Comparison of ENCODE assay signal across 3 cellular contexts in the genomic region with DNA sequence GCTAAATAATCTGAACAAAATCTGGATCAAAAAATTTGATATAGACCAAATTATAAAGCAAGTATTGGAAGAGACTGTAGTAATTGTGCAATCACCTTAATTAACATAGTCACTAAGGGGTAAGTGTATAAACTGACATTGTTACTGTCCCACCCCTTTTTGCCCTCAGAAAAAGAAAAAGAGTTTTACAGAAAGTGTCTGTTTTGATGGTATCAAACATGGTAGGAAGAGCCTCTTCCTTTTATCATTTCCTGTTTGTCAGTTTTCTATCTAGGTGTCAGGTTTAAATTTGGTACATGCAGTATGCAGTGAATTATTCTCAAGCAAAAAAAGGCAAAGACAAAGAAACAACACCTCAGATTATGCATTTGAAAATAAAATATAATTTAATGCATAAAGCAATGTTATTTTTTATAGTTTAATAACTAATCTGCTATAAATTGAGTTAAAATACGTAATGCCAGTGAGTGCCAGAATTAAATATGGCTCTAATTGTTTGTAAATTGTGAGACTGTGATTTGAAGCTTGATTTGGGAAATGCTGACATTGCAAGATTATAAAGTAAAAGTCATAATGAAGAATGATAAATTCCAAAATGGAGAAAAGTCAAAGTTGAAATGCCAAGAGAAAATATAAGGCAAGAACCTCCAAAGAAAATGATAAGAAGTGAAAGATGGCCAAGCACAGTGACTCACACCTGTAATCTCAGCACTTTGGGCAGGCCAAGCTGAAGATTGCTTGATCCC.
TF ChIP-seq lines count a peak whose summit lies in the region.

No MANE protein-coding gene starts in this region.

TF ChIP-seq in HepG2, 621 proteins besides CTCF, POLR2A, EP300 and RAD21 (continues in another document):
- no peak for TF ChIP-seq ZFP36L2 (CRISPR knock-in tag; IDR thresholded peaks at IDR 0.05)
- TF ChIP-seq TBL1XR1 (IDR thresholded peaks at IDR 0.05; ENCODE audit: borderline replicate concordance, low read length, partially characterized antibody), result no peak
- TF ChIP-seq MAFK (conservative IDR thresholded peaks at IDR 0.05 in 1 of 2, IDR thresholded peaks at IDR 0.05 in 1 of 2; ENCODE audit: low read length in 2 of 2), result peak; percentile 85 to 97
- TF ChIP-seq, protein P1, sequence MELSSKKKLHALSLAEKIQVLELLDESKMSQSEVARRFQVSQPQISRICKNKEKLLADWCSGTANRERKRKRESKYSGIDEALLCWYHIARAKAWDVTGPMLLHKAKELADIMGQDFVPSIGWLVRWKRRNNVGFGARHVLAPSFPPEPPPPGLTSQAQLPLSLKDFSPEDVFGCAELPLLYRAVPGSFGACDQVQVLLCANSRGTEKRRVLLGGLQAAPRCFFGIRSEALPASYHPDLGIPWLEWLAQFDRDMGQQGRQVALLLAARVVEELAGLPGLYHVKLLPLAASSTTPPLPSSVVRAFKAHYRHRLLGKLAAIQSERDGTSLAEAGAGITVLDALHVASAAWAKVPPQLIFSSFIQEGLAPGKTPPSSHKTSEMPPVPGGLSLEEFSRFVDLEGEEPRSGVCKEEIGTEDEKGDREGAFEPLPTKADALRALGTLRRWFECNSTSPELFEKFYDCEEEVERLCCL (CRISPR knock-in tag; IDR thresholded peaks at IDR 0.05; ENCODE audit: borderline replicate concordance), result no peak
- TF ChIP-seq, protein P2, sequence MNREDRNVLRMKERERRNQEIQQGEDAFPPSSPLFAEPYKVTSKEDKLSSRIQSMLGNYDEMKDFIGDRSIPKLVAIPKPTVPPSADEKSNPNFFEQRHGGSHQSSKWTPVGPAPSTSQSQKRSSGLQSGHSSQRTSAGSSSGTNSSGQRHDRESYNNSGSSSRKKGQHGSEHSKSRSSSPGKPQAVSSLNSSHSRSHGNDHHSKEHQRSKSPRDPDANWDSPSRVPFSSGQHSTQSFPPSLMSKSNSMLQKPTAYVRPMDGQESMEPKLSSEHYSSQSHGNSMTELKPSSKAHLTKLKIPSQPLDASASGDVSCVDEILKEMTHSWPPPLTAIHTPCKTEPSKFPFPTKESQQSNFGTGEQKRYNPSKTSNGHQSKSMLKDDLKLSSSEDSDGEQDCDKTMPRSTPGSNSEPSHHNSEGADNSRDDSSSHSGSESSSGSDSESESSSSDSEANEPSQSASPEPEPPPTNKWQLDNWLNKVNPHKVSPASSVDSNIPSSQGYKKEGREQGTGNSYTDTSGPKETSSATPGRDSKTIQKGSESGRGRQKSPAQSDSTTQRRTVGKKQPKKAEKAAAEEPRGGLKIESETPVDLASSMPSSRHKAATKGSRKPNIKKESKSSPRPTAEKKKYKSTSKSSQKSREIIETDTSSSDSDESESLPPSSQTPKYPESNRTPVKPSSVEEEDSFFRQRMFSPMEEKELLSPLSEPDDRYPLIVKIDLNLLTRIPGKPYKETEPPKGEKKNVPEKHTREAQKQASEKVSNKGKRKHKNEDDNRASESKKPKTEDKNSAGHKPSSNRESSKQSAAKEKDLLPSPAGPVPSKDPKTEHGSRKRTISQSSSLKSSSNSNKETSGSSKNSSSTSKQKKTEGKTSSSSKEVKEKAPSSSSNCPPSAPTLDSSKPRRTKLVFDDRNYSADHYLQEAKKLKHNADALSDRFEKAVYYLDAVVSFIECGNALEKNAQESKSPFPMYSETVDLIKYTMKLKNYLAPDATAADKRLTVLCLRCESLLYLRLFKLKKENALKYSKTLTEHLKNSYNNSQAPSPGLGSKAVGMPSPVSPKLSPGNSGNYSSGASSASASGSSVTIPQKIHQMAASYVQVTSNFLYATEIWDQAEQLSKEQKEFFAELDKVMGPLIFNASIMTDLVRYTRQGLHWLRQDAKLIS (CRISPR knock-in tag; IDR thresholded peaks at IDR 0.05), result no peak
- TF ChIP-seq HNRNPL (IDR thresholded peaks at IDR 0.05; ENCODE audit: low read depth, low read length), result no peak
- no peak for TF ChIP-seq ZNF274 (CRISPR knock-in tag; IDR thresholded peaks at IDR 0.05)
- no peak for TF ChIP-seq KDM3A (CRISPR knock-in tag; IDR thresholded peaks at IDR 0.05; ENCODE audit: low read depth)
- 0 out of 2 replicates have a peak, but pooled peaks have one; percentile 8 for TF ChIP-seq CEBPB (IDR thresholded peaks at IDR 0.05; ENCODE audit: borderline replicate concordance, low read depth, low read length)
- TF ChIP-seq MAFF (IDR thresholded peaks at IDR 0.05; ENCODE audit: low read depth, low read length), result peak; percentile 94

TF ChIP-seq in IMR-90, 13 proteins besides CTCF, POLR2A, EP300 and RAD21:
- no peak for TF ChIP-seq BHLHE40 (IDR thresholded peaks at IDR 0.05; ENCODE audit: low read depth, low read length)
- TF ChIP-seq MXI1 (IDR thresholded peaks at IDR 0.05; ENCODE audit: borderline replicate concordance, low read depth, low read length), result no peak
- no peak for TF ChIP-seq RFX5 (IDR thresholded peaks at IDR 0.05; ENCODE audit: low read depth, low read length)
- TF ChIP-seq, protein P3, sequence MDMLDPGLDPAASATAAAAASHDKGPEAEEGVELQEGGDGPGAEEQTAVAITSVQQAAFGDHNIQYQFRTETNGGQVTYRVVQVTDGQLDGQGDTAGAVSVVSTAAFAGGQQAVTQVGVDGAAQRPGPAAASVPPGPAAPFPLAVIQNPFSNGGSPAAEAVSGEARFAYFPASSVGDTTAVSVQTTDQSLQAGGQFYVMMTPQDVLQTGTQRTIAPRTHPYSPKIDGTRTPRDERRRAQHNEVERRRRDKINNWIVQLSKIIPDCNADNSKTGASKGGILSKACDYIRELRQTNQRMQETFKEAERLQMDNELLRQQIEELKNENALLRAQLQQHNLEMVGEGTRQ (IDR thresholded peaks at IDR 0.05; ENCODE audit: low read depth, low read length), result no peak
- TF ChIP-seq MAZ (IDR thresholded peaks at IDR 0.05; ENCODE audit: borderline replicate concordance, low read depth, low read length), result no peak
- TF ChIP-seq CEBPB (IDR thresholded peaks at IDR 0.05; ENCODE audit: low read depth, low read length), result 0 out of 2 replicates have a peak, but pooled peaks have one; percentile 20
- TF ChIP-seq MAFK (IDR thresholded peaks at IDR 0.05; ENCODE audit: low read depth, low read length), result peak; percentile 98
- TF ChIP-seq RCOR1 (IDR thresholded peaks at IDR 0.05; ENCODE audit: insufficient replicate concordance, low read length), result no peak
- no peak for TF ChIP-seq SMC3 (IDR thresholded peaks at IDR 0.05; ENCODE audit: low read depth, low read length)
- no peak for TF ChIP-seq FOS (IDR thresholded peaks at IDR 0.05; ENCODE audit: low read depth, low read length)

TF ChIP-seq in K562, 482 proteins besides CTCF, POLR2A, EP300 and RAD21:
- TF ChIP-seq ZNF316 (IDR thresholded peaks at IDR 0.05) (peak; percentile 93), PHB2 (IDR thresholded peaks at IDR 0.05; ENCODE audit: low read depth) (no peak), ZSCAN32 (CRISPR knock-in tag; IDR thresholded peaks at IDR 0.05) (no peak), C11orf30 (IDR thresholded peaks at IDR 0.05; ENCODE audit: low read depth) (peak; percentile 74), MAFK (IDR thresholded peaks at IDR 0.05; ENCODE audit: low read length) (peak; percentile 95), CEBPG (CRISPR knock-in tag; IDR thresholded peaks at IDR 0.05) (no peak), CEBPG (tag; conservative IDR thresholded peaks at IDR 0.05 in 1 of 2, IDR thresholded peaks at IDR 0.05 in 1 of 2) (0 out of 4 replicates have a peak, but pooled peaks of 1 of the 2 experiments have one; percentile 14), MAFG (tag; conservative IDR thresholded peaks at IDR 0.05) (peak; percentile 83), NELFE (IDR thresholded peaks at IDR 0.05; ENCODE audit: insufficient read depth, insufficient read length) (no peak), TCF3 (CRISPR knock-in tag; IDR thresholded peaks at IDR 0.05) (no peak), ZFPM2 (CRISPR knock-in tag; IDR thresholded peaks at IDR 0.05) (no peak), E2F3 (CRISPR knock-in tag; IDR thresholded peaks at IDR 0.05) (no peak), EGR1 (conservative IDR thresholded peaks at IDR 0.05) (no peak), NFIC (IDR thresholded peaks at IDR 0.05) (no peak), CBFB (CRISPR knock-in tag; IDR thresholded peaks at IDR 0.05) (no peak), MAFF (IDR thresholded peaks at IDR 0.05; ENCODE audit: low read length) (peak; percentile 94), ZFX (CRISPR knock-in tag; IDR thresholded peaks at IDR 0.05) (no peak), HOXB6 (CRISPR knock-in tag; IDR thresholded peaks at IDR 0.05; ENCODE audit: borderline replicate concordance) (no peak)
- TF ChIP-seq, protein P4, sequence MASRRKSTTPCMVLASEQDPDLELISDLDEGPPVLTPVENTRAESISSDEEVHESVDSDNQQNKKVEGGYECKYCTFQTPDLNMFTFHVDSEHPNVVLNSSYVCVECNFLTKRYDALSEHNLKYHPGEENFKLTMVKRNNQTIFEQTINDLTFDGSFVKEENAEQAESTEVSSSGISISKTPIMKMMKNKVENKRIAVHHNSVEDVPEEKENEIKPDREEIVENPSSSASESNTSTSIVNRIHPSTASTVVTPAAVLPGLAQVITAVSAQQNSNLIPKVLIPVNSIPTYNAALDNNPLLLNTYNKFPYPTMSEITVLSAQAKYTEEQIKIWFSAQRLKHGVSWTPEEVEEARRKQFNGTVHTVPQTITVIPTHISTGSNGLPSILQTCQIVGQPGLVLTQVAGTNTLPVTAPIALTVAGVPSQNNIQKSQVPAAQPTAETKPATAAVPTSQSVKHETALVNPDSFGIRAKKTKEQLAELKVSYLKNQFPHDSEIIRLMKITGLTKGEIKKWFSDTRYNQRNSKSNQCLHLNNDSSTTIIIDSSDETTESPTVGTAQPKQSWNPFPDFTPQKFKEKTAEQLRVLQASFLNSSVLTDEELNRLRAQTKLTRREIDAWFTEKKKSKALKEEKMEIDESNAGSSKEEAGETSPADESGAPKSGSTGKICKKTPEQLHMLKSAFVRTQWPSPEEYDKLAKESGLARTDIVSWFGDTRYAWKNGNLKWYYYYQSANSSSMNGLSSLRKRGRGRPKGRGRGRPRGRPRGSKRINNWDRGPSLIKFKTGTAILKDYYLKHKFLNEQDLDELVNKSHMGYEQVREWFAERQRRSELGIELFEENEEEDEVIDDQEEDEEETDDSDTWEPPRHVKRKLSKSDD (conservative IDR thresholded peaks at IDR 0.05; ENCODE audit: low read length), result no peak
- TF ChIP-seq, protein P5, sequence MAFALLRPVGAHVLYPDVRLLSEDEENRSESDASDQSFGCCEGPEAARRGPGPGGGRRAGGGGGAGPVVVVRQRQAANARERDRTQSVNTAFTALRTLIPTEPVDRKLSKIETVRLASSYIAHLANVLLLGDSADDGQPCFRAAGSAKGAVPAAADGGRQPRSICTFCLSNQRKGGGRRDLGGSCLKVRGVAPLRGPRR (CRISPR knock-in tag; IDR thresholded peaks at IDR 0.05), result no peak
- TF ChIP-seq, protein P6, sequence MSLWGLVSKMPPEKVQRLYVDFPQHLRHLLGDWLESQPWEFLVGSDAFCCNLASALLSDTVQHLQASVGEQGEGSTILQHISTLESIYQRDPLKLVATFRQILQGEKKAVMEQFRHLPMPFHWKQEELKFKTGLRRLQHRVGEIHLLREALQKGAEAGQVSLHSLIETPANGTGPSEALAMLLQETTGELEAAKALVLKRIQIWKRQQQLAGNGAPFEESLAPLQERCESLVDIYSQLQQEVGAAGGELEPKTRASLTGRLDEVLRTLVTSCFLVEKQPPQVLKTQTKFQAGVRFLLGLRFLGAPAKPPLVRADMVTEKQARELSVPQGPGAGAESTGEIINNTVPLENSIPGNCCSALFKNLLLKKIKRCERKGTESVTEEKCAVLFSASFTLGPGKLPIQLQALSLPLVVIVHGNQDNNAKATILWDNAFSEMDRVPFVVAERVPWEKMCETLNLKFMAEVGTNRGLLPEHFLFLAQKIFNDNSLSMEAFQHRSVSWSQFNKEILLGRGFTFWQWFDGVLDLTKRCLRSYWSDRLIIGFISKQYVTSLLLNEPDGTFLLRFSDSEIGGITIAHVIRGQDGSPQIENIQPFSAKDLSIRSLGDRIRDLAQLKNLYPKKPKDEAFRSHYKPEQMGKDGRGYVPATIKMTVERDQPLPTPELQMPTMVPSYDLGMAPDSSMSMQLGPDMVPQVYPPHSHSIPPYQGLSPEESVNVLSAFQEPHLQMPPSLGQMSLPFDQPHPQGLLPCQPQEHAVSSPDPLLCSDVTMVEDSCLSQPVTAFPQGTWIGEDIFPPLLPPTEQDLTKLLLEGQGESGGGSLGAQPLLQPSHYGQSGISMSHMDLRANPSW (CRISPR knock-in tag; IDR thresholded peaks at IDR 0.05), result no peak
TF ChIP-seq in K562: peak in this region for 6.
